ENCODE assay signal across 17 cellular contexts in the genomic region with DNA sequence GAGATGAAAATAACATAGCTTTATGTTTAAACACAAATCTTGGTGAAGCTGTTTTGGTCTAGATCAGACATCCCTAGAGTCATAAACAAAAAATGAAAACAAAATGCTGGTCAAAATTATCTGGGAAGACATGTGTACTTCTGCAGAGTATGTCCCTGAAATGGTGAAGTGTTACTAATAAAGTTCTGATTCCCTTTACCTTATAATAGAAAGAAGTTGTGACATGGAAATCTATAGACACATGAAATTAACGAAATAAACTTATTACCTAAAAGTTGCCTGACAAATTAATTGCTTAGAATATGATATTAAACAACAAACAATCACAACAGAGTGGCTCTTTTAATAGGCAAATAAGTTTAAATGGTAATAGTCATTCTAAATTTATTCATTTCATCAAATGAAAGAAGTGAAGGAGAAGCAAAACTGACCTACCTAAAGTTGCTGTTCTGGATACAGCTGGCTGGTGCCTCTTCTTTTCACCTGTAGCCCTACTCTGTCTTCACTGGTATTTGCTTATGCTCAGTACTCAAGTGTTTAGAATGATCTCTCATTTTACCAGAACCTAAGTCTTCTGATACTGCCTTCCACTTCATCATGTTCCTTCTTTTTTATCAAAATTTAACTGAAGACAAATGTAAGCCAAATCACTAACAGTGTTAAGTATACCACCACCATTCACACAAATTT. TPM values are rescaled to one million over a fixed set of nuclear protein-coding genes. Genes with fewer than 3 reads are reported as not detected.
A peak's percentile ranks its signal among the peaks of the same experiment; 100 is the strongest.
DNase-seq lines count a peak whose midpoint lies in the region; ATAC-seq and TF ChIP-seq lines count a peak whose summit lies in the region.
"Had no signal": no experiment of that assay in that cellular context is flagged by ENCODE, and none has a peak within 500 bp of the region (broad histone marks: within the 10 kb centered on the region; RNA-seq: fewer than 3 reads in every experiment).

No MANE protein-coding gene starts in this region.

- peaks cover 24 to 100% (median 55%) of the 10 kb centered on the region in 11 experiments; a peak in 19 of 22 replicates for H4K20me1 ChIP-seq in BLaER1 treated with 17β-estradiol and CSF1 and Interleukin-3, amounts not matched to agents 10 nM and 100 nM
- H4K20me1 ChIP-seq in MM.1S (ENCODE audit: insufficient read depth, low read length) = no peaks in the 10 kb centered on the region; the same call in 1 of the 2 replicates

- peaks cover 0 to 42% (median 27%) of the 10 kb centered on the region in 11 experiments; a peak in 20 of 22 replicates for H3K9me3 ChIP-seq in BLaER1 treated with 17β-estradiol and CSF1 and Interleukin-3, amounts not matched to agents 10 nM and 100 nM (replicated peaks in 1 of 11)
- no peaks in the 10 kb centered on the region for H3K9me3 ChIP-seq in MM.1S (replicated peaks; ENCODE audit: insufficient read depth, low read length)
- H3K9me3 ChIP-seq: colonic mucosa, HAP-1, SK-N-SH, thoracic aorta had no signal

- no peak overlapping the region for H3K9ac ChIP-seq in BLaER1 treated with 17β-estradiol and CSF1 and Interleukin-3, amounts not matched to agents 10 nM and 100 nM
- H3K9ac ChIP-seq in MM.1S (ENCODE audit: low read length) = no peak overlapping the region
- H3K9ac ChIP-seq: SK-N-SH had no signal

- no peaks in the 10 kb centered on the region for H3K27me3 ChIP-seq in BLaER1 treated with 17β-estradiol and CSF1 and Interleukin-3, amounts not matched to agents 10 nM and 100 nM
- H3K27me3 ChIP-seq in MM.1S (replicated peaks; ENCODE audit: insufficient read depth, low read length) = no peaks in the 10 kb centered on the region
- H3K27me3 ChIP-seq: adrenal gland, colonic mucosa had no signal

- H3K27ac ChIP-seq in BLaER1 treated with 17β-estradiol and CSF1 and Interleukin-3, amounts not matched to agents 10 nM and 100 nM = peak overlapping the region in 1 of 11 experiments; percentile 22; a peak in 1 of 22 replicates
- H3K27ac ChIP-seq in MM.1S (ENCODE audit: low read length) = peak overlapping the region; percentile 65
- H3K27ac ChIP-seq: adrenal gland, colonic mucosa had no signal

- H3K9me2 ChIP-seq in MM.1S (replicated peaks; ENCODE audit: insufficient read depth, low read length) = no peaks in the 10 kb centered on the region
- H3K9me2 ChIP-seq: SK-N-SH had no signal

- TF ChIP-seq CTCF in MM.1S (IDR thresholded peaks at IDR 0.05; ENCODE audit: low read length) = no peak

- DNase-seq in MM.1S (peak; percentile 48), left ventricle myocardium superior (no peak), amygdala (lab: John Stamatoyannopoulos, UW) (no peak)
- DNase-seq in activated naive CD4-positive, alpha-beta T cell treated with Interleukin-2 at 50 U/mL for 16 hours = no peak
- DNase-seq in activated naive CD4-positive, alpha-beta T cell treated with anti-CD3 and anti-CD28 coated beads, Interleukin-2, amount 50 U/mL, for 72 hours (ENCODE audit: low spot score in 2 of 2) = no peak
- DNase-seq: activated CD4-positive, alpha-beta memory T cell treated with anti-CD3 and anti-CD28 coated beads, Interleukin-2, amount 10 ng/mL, durations not matched to agents 7 days and 5 days; adrenal gland; colonic mucosa; left cardiac atrium; NCI-H1417; SK-N-SH had no signal

- peaks cover 16% of the 10 kb centered on the region for H3F3A ChIP-seq in MM.1S (ENCODE audit: insufficient read depth, low read length)

- H3K4me2 ChIP-seq in BLaER1 treated with 17β-estradiol and CSF1 and Interleukin-3, amounts not matched to agents 10 nM and 100 nM = peak overlapping the region; percentile 50 to 88 (median 73); a peak in 17 of 22 replicates
- peak overlapping the region; percentile 91 for H3K4me2 ChIP-seq in MM.1S (ENCODE audit: low read depth, low read length)
- H3K4me2 ChIP-seq: SK-N-SH had no signal

- H3K27ac Mint-ChIP-seq in activated naive CD4-positive, alpha-beta T cell treated with anti-CD3 and anti-CD28 coated beads, Interleukin-2, amount 50 U/mL, for 72 hours = no peak overlapping the region
- H3K27ac Mint-ChIP-seq: activated CD4-positive, alpha-beta memory T cell treated with anti-CD3 and anti-CD28 coated beads, Interleukin-2, amount 10 ng/mL, durations not matched to agents 7 days and 5 days had no signal

- peaks cover 4 to 5% of the 10 kb centered on the region in 2 donors for H3K9me3 Mint-ChIP-seq in activated naive CD4-positive, alpha-beta T cell treated with anti-CD3 and anti-CD28 coated beads, Interleukin-2, amount 50 U/mL, for 72 hours

- peak; percentile 63 for ATAC-seq in GM21576 (IDR thresholded peaks at IDR 0.05; ENCODE audit: unreplicated experiment)
- peak; percentile 41 for ATAC-seq in left ventricle myocardium superior
- no peak for ATAC-seq in HG03039 (IDR thresholded peaks at IDR 0.05; ENCODE audit: unreplicated experiment)
- no peak for ATAC-seq in activated naive CD4-positive, alpha-beta T cell treated with anti-CD3 and anti-CD28 coated beads, Interleukin-2, amount 50 U/mL, for 72 hours
- ATAC-seq: esophagus mucosa had no signal

- no peaks in the 10 kb centered on the region for H3K36me3 Mint-ChIP-seq in activated naive CD4-positive, alpha-beta T cell treated with anti-CD3 and anti-CD28 coated beads, Interleukin-2, amount 50 U/mL, for 72 hours

- intact Hi-C loops in left ventricle myocardium superior (cut with micrococcal nuclease) = no loop called here

- peaks cover 23 to 47% (median 31%) of the 10 kb centered on the region in 10 experiments for H3K4me1 ChIP-seq in BLaER1 treated with 17β-estradiol and CSF1 and Interleukin-3, amounts not matched to agents 10 nM and 100 nM
- peaks cover 38% of the 10 kb centered on the region for H3K4me1 ChIP-seq in MM.1S (ENCODE audit: low read length)
- H3K4me1 ChIP-seq: colonic mucosa had no signal

- peaks cover 97% of the 10 kb centered on the region for H3K79me2 ChIP-seq in MM.1S (ENCODE audit: low read length)

- H2AFZ ChIP-seq in MM.1S (ENCODE audit: low read length) = no peak overlapping the region

- H3K36me3 ChIP-seq in BLaER1 treated with 17β-estradiol and CSF1 and Interleukin-3, amounts not matched to agents 10 nM and 100 nM = peaks cover 3 to 36% (median 17%) of the 10 kb centered on the region in 11 experiments; a peak in 16 of 22 replicates
- no peaks in the 10 kb centered on the region for H3K36me3 ChIP-seq in MM.1S (replicated peaks; ENCODE audit: insufficient read depth, low read length)
- H3K36me3 ChIP-seq: adrenal gland, colonic mucosa, HAP-1, thoracic aorta had no signal

- no peak overlapping the region for H3K4me3 ChIP-seq in BLaER1 treated with 17β-estradiol and CSF1 and Interleukin-3, amounts not matched to agents 10 nM and 100 nM
- 0 out of 2 replicates have a peak overlapping the region, but pooled peaks have one; percentile 20 for H3K4me3 ChIP-seq in MM.1S (ENCODE audit: low read length)
- H3K4me3 ChIP-seq: adrenal gland, colonic mucosa, HAP-1, thoracic aorta had no signal

RNA-seq across cellular contexts. Expression of a gene that starts 38.8 kb away (rescaled TPM):
- 33.8 TPM for total RNA-seq in left ventricle myocardium superior
- 10 to 100 TPM; 20.5 to 27.1 TPM for total RNA-seq in activated naive CD4-positive, alpha-beta T cell treated with anti-CD3 and anti-CD28 coated beads, Interleukin-2, amount 50 U/mL, for 72 hours

Comparison
In these comparisons a context has a peak if more than half of its experiments do, and no peak if none do; other contexts are left out.
1. ATAC-seq: peak in GM21576 (single experiment) and left ventricle myocardium superior (single experiment); none in HG03039 (single experiment) and activated naive CD4-positive, alpha-beta T cell treated with anti-CD3 and anti-CD28 coated beads, Interleukin-2, amount 50 U/mL, for 72 hours (0 of 2).